19 cellular contexts compared by ENCODE assay signal in the genomic region with DNA sequence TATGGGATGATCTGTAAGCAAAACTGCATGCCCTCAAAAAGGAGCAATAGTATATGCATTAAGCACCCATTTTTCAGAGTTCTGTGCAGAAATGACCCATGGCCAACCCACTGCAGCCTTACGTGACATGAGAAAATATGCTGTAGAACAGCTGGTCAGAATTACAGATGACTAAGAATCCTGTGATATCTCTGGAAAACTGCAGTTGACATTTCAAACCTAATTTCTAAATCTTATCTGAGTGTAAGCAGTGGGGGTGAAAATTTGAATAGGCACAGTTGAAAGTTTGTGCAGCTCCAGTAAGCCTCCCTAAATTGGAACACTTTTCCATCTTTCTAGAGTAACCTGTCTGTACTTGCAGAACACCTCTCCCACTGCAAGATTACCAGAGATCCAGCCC. TPM values are rescaled to one million over a fixed set of nuclear protein-coding genes. Genes with fewer than 3 reads are reported as not detected.
"Had no signal": no experiment of that assay in that cellular context is flagged by ENCODE, and none has a peak within 500 bp of the region (broad histone marks: within the 10 kb centered on the region; RNA-seq: fewer than 3 reads in every experiment).

No MANE protein-coding gene starts in this region.

- H3K4me3 ChIP-seq: adrenal gland, esophagus muscularis mucosa, gastroesophageal sphincter, lung, tibial nerve, vagina had no signal

- H3K27ac ChIP-seq: adrenal gland, esophagus muscularis mucosa, gastroesophageal sphincter, tibial nerve, vagina, VCaP had no signal

- H3K4me1 ChIP-seq: adrenal gland, esophagus muscularis mucosa, gastroesophageal sphincter, tibial nerve, vagina had no signal

- ATAC-seq: gastroesophageal sphincter; naive thymus-derived CD4-positive, alpha-beta T cell; stimulated activated naive B cell treated with anti-CD40 and anti-IgM and Interleukin-4, amounts not matched to agents 10 μg/mL and 1 μg/mL and 100 μg/mL, for 72 hours had no signal

- H3K36me3 ChIP-seq: adrenal gland, esophagus muscularis mucosa, gastroesophageal sphincter, tibial nerve, vagina had no signal

- DNase-seq: activated CD4-positive, alpha-beta memory T cell treated with anti-CD3 and anti-CD28 coated beads for 36 hours; activated CD4-positive, alpha-beta T cell treated with anti-CD3 and anti-CD28 coated beads for 1 hour; activated naive CD4-positive, alpha-beta T cell treated with anti-CD3 and anti-CD28 coated beads, Interleukin-2, amount 50 U/mL, for 16 hours; activated T-cell treated with anti-CD3 and anti-CD28 coated beads, Interleukin-2, amount 50 U/mL, for 24 hours; adrenal gland; islet precursor cell; naive thymus-derived CD4-positive, alpha-beta T cell; posterior cingulate gyrus; stimulated activated CD4-positive, alpha-beta T cell treated with anti-CD3 and anti-CD28 coated beads, Interleukin-4, amount 100 ng/mL, for 1 hour; stimulated activated naive B cell treated with anti-CD40 and anti-IgM and Interleukin-4, amounts not matched to agents 10 μg/mL and 1 μg/mL and 100 μg/mL, for 72 hours; substantia nigra; T-helper 1 cell; T1000 had no signal

- H3K27me3 ChIP-seq: adrenal gland, esophagus muscularis mucosa, gastroesophageal sphincter, tibial nerve, vagina had no signal

- H3K9me3 ChIP-seq: adrenal gland, esophagus muscularis mucosa, gastroesophageal sphincter, tibial nerve, vagina had no signal

RNA-seq across cellular contexts. Expression of a gene that starts 28.7 kb away (rescaled TPM):
- total RNA-seq: activated CD4-positive, alpha-beta memory T cell treated with anti-CD3 and anti-CD28 coated beads for 36 hours; gastroesophageal sphincter; vagina had no signal
- polyA plus RNA-seq: naive thymus-derived CD4-positive, alpha-beta T cell had no signal
